In the genomic region with DNA sequence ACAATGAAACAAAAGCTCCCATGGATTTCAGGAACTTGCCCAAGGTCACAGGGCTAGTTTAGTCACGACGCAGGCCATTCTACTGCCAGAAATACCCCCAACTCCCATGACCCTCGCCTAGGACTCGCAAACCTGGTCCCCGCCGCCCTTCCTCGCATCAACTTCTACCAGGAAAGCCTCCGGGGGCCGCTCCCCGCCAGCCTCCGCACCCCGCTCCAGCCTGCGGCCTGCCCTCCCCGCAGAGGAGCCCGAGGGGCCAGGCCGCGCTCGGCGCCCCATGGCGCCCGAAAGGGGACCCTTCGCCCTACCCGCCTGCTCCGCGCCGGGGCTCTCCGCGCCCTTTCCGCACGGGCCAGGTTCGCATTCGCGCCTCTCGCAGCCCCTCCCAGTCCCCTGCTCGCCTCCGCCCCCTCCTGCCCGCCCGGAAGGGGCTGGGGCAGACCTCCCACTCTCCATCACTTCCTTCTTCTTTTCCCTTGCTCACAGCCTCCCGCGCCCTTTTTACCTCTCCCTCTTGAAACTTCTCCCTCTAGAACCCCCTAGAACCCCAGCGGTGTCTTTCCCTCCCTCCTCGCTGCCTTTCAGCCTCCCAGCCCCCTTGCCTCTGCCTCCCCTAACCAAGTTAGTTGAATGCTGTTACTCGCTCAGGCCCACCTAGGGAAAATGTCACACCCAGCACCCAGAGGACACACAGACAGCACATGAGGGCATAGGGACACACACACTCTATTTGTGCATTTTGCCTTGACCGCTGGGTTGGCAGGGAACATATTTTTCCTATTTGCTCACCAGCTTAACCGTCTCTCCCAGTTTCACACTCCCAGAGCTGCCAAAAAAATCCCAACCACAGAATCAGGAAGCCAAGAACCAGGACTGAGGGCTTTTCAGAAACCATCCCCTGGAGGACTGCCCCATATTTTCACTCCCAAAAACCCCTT, we compare ENCODE assay signal across 8 cellular contexts.
A peak's percentile ranks its signal among the peaks of the same experiment; 100 is the strongest.
DNase-seq lines count a peak whose midpoint lies in the region; TF ChIP-seq lines count a peak whose summit lies in the region.

TSS of gene SLC43A3 (minus strand) at position 368 of the 938 bp plus-strand sequence. CDS start 949 bp downstream, outside the sequence.

- H3K9me3 ChIP-seq in HAP-1: no peaks in the 10 kb centered on the region

- H3K27ac ChIP-seq in cingulate gyrus (ENCODE audit: low read depth, low read length): peak within 1 kb of the TSS; percentile 88

- DNase-seq in GM06990 (ENCODE audit: extremely low read depth, insufficient read length): peak; percentile 86
- peak; percentile 58 to 77 for DNase-seq in HAP-1 (ENCODE audit: low spot score in 2 of 2)
- peak; percentile 97 for DNase-seq in NB4 (ENCODE audit: low read depth)
- DNase-seq in activated CD4-positive, alpha-beta T cell treated with anti-CD3 and anti-CD28 coated beads for 24 hours (ENCODE audit: low read depth in 2 of 2): peak; percentile 75 to 76
- peak; percentile 89 for DNase-seq in left kidney (ENCODE audit: low read depth, low spot score)
- DNase-seq in stimulated activated CD4-positive, alpha-beta T cell treated with anti-CD3 and anti-CD28 coated beads, Interleukin-2, amount 100 ng/mL, for 24 hours: peak; percentile 84 to 88
- no peak for DNase-seq in middle frontal gyrus (ENCODE audit: extremely low spot score, low spot score)

- TF ChIP-seq POLR2A in NB4 (IDR thresholded peaks at IDR 0.05; ENCODE audit: extremely low read depth, insufficient read length): peak; percentile 93

- in situ Hi-C loops in HAP-1 (cut with MboI; ENCODE audit: low sequenced_read_pairs): no loop called here

- H3K4me1 ChIP-seq in HAP-1: peaks cover 10% of the 10 kb centered on the region

- H3K4me3 ChIP-seq in GM06990 (replicated peaks; ENCODE audit: low read depth, low read length) (peak within 1 kb of the TSS; percentile 86), HAP-1 (peak within 1 kb of the TSS; percentile 26), NB4 (ENCODE audit: low read depth, low read length) (peak within 1 kb of the TSS; percentile 99)

- H3K27me3 ChIP-seq in GM06990 (replicated peaks; ENCODE audit: control insufficient read depth, insufficient read depth, low read length) (no peaks in the 10 kb centered on the region), HAP-1 (ENCODE audit: low read depth) (no peaks in the 10 kb centered on the region)

- H3K36me3 ChIP-seq in GM06990 (ENCODE audit: control insufficient read depth, insufficient read depth, low read length) (peaks cover 11% of the 10 kb centered on the region), HAP-1 (replicated peaks) (no peaks in the 10 kb centered on the region; the same call in 1 of the 2 replicates)

- TF ChIP-seq CTCF in GM06990 (IDR thresholded peaks at IDR 0.05; ENCODE audit: insufficient read depth, low read length, poor library complexity, severe bottlenecking): no peak
- no peak for TF ChIP-seq CTCF in NB4 (IDR thresholded peaks at IDR 0.05; ENCODE audit: low read depth, low read length)

Comparison
In these comparisons a context has a peak if more than half of its experiments do, and no peak if none do; other contexts are left out.
1. H3K4me3 ChIP-seq: peak in every context shown above with its lines; median percentile 99 in NB4; 86 in GM06990; 26 in HAP-1.